ENCODE assay signal across 21 cellular contexts in genomic region chr4:2827874-2828751, GRCh38. TPM values are rescaled to one million over a fixed set of nuclear protein-coding genes. Genes with fewer than 3 reads are reported as not detected.
DNase-seq lines count a peak whose midpoint lies in the region; ATAC-seq, FAIRE-seq and TF ChIP-seq lines count a peak whose summit lies in the region.
"Had no signal": no experiment of that assay in that cellular context is flagged by ENCODE, and none has a peak within 500 bp of the region (broad histone marks: within the 10 kb centered on the region; RNA-seq: fewer than 3 reads in every experiment).

No MANE protein-coding gene starts in this region.

- no peak for TF ChIP-seq POLR2A in H1 (IDR thresholded peaks at IDR 0.05; ENCODE audit: control extremely low read depth in 1 of 2, low read depth in 2 of 2, low read length in 2 of 2)

- no peak overlapping the region for H3K18ac ChIP-seq in H1 (ENCODE audit: extremely low read depth, low read length)
- H3K18ac ChIP-seq in mesenchymal stem cell (ENCODE audit: low read depth in 1 of 2, low read length in 2 of 2) = no peak overlapping the region

- no peak overlapping the region for H4K91ac ChIP-seq in H1 (replicated peaks; ENCODE audit: insufficient read length, low read length)
- no peak overlapping the region for H4K91ac ChIP-seq in mesenchymal stem cell (ENCODE audit: low read length)

- no peaks in the 10 kb centered on the region for H3K9me3 Mint-ChIP-seq in natural killer cell treated with Interleukin-12 subunit alpha and Interleukin-12 subunit beta and Interleukin-15 and Interleukin-18, amount 100 ng/mL, for 72 hours
- H3K9me3 Mint-ChIP-seq in natural killer cell = no peaks in the 10 kb centered on the region
- H3K9me3 Mint-ChIP-seq: HFFc6 had no signal

- intact Hi-C loops in natural killer cell (cut with micrococcal nuclease) = no loop called here

- peaks cover 17 to 37% of the 10 kb centered on the region in 2 donors for H3K4me1 Mint-ChIP-seq in natural killer cell treated with Interleukin-12 subunit alpha and Interleukin-12 subunit beta and Interleukin-15 and Interleukin-18, amount 100 ng/mL, for 72 hours (ENCODE audit: low read depth in 2 of 2)
- H3K4me1 Mint-ChIP-seq in natural killer cell = peaks cover 5 to 64% of the 10 kb centered on the region in 2 donors

- H3K23ac ChIP-seq in H1 (ENCODE audit: insufficient read length) (no peak overlapping the region), mesenchymal stem cell (ENCODE audit: low read length in 2 of 2) (no peak overlapping the region)

- H3K14ac ChIP-seq in H1 (ENCODE audit: insufficient read length) = no peak overlapping the region
- H3K14ac ChIP-seq in mesenchymal stem cell (ENCODE audit: low read length in 2 of 2) = no peak overlapping the region

- no peak for FAIRE-seq in H1 (lab: Jason Lieb, UNC)
- FAIRE-seq: GM12878, pancreas had no signal

- no peak overlapping the region for H2AFZ ChIP-seq in H1 (ENCODE audit: low read length)
- H2AFZ ChIP-seq in mesenchymal stem cell (ENCODE audit: low read depth, low read length) = no peak overlapping the region

- H3K36me3 Mint-ChIP-seq in natural killer cell treated with Interleukin-12 subunit alpha and Interleukin-12 subunit beta and Interleukin-15 and Interleukin-18, amount 100 ng/mL, for 72 hours = peaks cover 14% of the 10 kb centered on the region
- no peaks in the 10 kb centered on the region for H3K36me3 Mint-ChIP-seq in natural killer cell

- peak overlapping the region; percentile 18; the same call in 1 of the 2 replicates for H2BK5ac ChIP-seq in H1 (ENCODE audit: low read depth, low read length)
- H2BK5ac ChIP-seq in mesenchymal stem cell (ENCODE audit: low read depth, low read length, poor library complexity, severe bottlenecking) = no peak overlapping the region

- H3K27me3 Mint-ChIP-seq in natural killer cell treated with Interleukin-12 subunit alpha and Interleukin-12 subunit beta and Interleukin-15 and Interleukin-18, amount 100 ng/mL, for 72 hours = no peaks in the 10 kb centered on the region
- H3K27me3 Mint-ChIP-seq in natural killer cell (ENCODE audit: low read depth in 2 of 2) = no peaks in the 10 kb centered on the region
- H3K27me3 Mint-ChIP-seq: T-helper 17 cell had no signal

- no peak overlapping the region for H2AK5ac ChIP-seq in H1 (ENCODE audit: low read depth, low read length)
- H2AK5ac ChIP-seq in mesenchymal stem cell (ENCODE audit: low read length, severe bottlenecking) = peak overlapping the region; percentile 5

- H2BK20ac ChIP-seq in H1 (ENCODE audit: low read length) = no peak overlapping the region

- H2BK120ac ChIP-seq in H1 (replicated peaks; ENCODE audit: low read depth, low read length) = no peak overlapping the region
- no peak overlapping the region for H2BK120ac ChIP-seq in mesenchymal stem cell (ENCODE audit: low read depth, low read length)

- H2BK12ac ChIP-seq in H1 (ENCODE audit: low read depth, low read length) = no peak overlapping the region
- no peak overlapping the region for H2BK12ac ChIP-seq in mesenchymal stem cell (ENCODE audit: low read length in 2 of 2)

- H3K9ac ChIP-seq in H1 (replicated peaks in 1 of 4; ENCODE audit: extremely low read depth in 1 of 4, low read depth in 3 of 4, low read length in 3 of 4) (no peak overlapping the region), mesenchymal stem cell (ENCODE audit: low read length) (no peak overlapping the region)

- H3K27ac ChIP-seq in H1 (ENCODE audit: low read depth, low read length) = no peak overlapping the region
- H3K27ac ChIP-seq in mesenchymal stem cell (ENCODE audit: low read length, poor library complexity, severe bottlenecking) = no peak overlapping the region
- H3K27ac ChIP-seq: pancreas, skin epidermis, VCaP had no signal

- peak overlapping the region in 1 of 2 donors; percentile 85 for H3K27ac Mint-ChIP-seq in natural killer cell treated with Interleukin-12 subunit alpha and Interleukin-12 subunit beta and Interleukin-15 and Interleukin-18, amount 100 ng/mL, for 72 hours
- H3K27ac Mint-ChIP-seq in natural killer cell = peak overlapping the region in 1 of 2 donors; percentile 82
- H3K27ac Mint-ChIP-seq: HFFc6, T-helper 17 cell had no signal

- H3K9me3 ChIP-seq in H1 (ENCODE audit: insufficient read depth in 2 of 2, low read depth in 1 of 2, low read length in 1 of 2) (no peaks in the 10 kb centered on the region), mesenchymal stem cell (ENCODE audit: control insufficient read depth, low read length) (no peaks in the 10 kb centered on the region)
- H3K9me3 ChIP-seq: pancreas had no signal

- no peak overlapping the region for H3K4ac ChIP-seq in H1 (replicated peaks; ENCODE audit: insufficient read length, low read depth, low read length)
- H3K4ac ChIP-seq in mesenchymal stem cell (ENCODE audit: low read depth in 1 of 2, low read length in 2 of 2) = no peak overlapping the region

- no peak overlapping the region for H3K56ac ChIP-seq in H1 (replicated peaks; ENCODE audit: insufficient read length, low read depth, low read length)

- peak; percentile 51 for DNase-seq in natural killer cell treated with Interleukin-12 subunit alpha and Interleukin-12 subunit beta and Interleukin-15 and Interleukin-18, amount 100 ng/mL, for 72 hours (ENCODE audit: low spot score)
- no peak for DNase-seq in natural killer cell
- DNase-seq in H1 (ENCODE audit: low read depth in 1 of 2, low spot score in 2 of 2) = no peak
- no peak for DNase-seq in mesenchymal stem cell
- no peak for DNase-seq in NK-92 treated with Interleukin-12 subunit alpha and Interleukin-12 subunit beta, amount 100 ng/mL, for 24 hours (lab: John Stamatoyannopoulos, UW)
- DNase-seq in NCI-H2081 (lab: John Stamatoyannopoulos, UW) = no peak
- DNase-seq: activated CD4-positive, alpha-beta T cell treated with anti-CD3 and anti-CD28 coated beads, Interleukin-2, amount 50 U/mL, for 48 hours; activated T-cell treated with anti-CD3 and anti-CD28 coated beads, Interleukin-2, amount 50 U/mL, for 48 hours; central memory CD4-positive, alpha-beta T cell; GF-D8; HFFc6; NCI-H82; stimulated activated CD4-positive, alpha-beta T cell treated with anti-CD3 and anti-CD28 coated beads, Interleukin-4, amount 100 ng/mL, for 1 hour had no signal

- H3K23me2 ChIP-seq in H1 (ENCODE audit: low read depth, low read length) = no peaks in the 10 kb centered on the region

- no peak overlapping the region for H3K4me3 Mint-ChIP-seq in natural killer cell treated with Interleukin-12 subunit alpha and Interleukin-12 subunit beta and Interleukin-15 and Interleukin-18, amount 100 ng/mL, for 72 hours
- H3K4me3 Mint-ChIP-seq in natural killer cell = no peak overlapping the region
- H3K4me3 Mint-ChIP-seq: HFFc6, T-helper 17 cell had no signal

- CTCF ChIA-PET in H1 (lab: Charles Lee; ENCODE audit: partially characterized antibody) = interaction anchor here (1.3 kb wide), 1 partner anchor 17 kb away, joined by 3 read pairs; no protein-coding TSS in a partner anchor

- H3K79me1 ChIP-seq in H1 (ENCODE audit: low read depth, low read length) (no peaks in the 10 kb centered on the region), mesenchymal stem cell (replicated peaks; ENCODE audit: low read length, poor library complexity, severe bottlenecking) (peaks cover 29% of the 10 kb centered on the region)

- H4K8ac ChIP-seq in H1 (ENCODE audit: extremely low read depth, insufficient read depth, low read length) = no peak overlapping the region
- no peak overlapping the region for H4K8ac ChIP-seq in mesenchymal stem cell (ENCODE audit: low read length)

- H3K4me2 ChIP-seq in H1 (ENCODE audit: insufficient read depth in 1 of 2, low read depth in 2 of 2, low read length in 2 of 2) (no peak overlapping the region), mesenchymal stem cell (ENCODE audit: low read length, poor library complexity, severe bottlenecking) (no peak overlapping the region)

- H3K79me2 ChIP-seq in H1 (ENCODE audit: control insufficient read depth in 1 of 2, insufficient read depth in 2 of 2, low read length in 2 of 2) = no peaks in the 10 kb centered on the region

- no peak for TF ChIP-seq CTCF in natural killer cell (IDR thresholded peaks at IDR 0.05)
- TF ChIP-seq CTCF in H1 (IDR thresholded peaks at IDR 0.05; ENCODE audit: control extremely low read depth in 1 of 3, insufficient read depth in 1 of 3, low read depth in 1 of 3, low read length in 3 of 3) = no peak

- TF ChIP-seq RAD21 in H1 (IDR thresholded peaks at IDR 0.05 in 1 of 2, conservative IDR thresholded peaks at IDR 0.05 in 1 of 2; ENCODE audit: low read depth in 2 of 2, low read length in 2 of 2) = no peak

- H4K20me1 ChIP-seq in H1 (replicated peaks in 1 of 2; ENCODE audit: control insufficient read depth in 1 of 2, insufficient read depth in 2 of 2, low read length in 2 of 2) = peaks cover 0 to 22% of the 10 kb centered on the region in 2 experiments

- H3K36me3 ChIP-seq in H1 (ENCODE audit: control insufficient read depth in 2 of 4, insufficient read depth in 4 of 4, low read length in 3 of 4) = peaks cover 0 to 51% (median 40%) of the 10 kb centered on the region in 4 experiments
- H3K36me3 ChIP-seq in mesenchymal stem cell (ENCODE audit: control insufficient read depth in 1 of 2, insufficient read depth in 2 of 2, low read depth in 1 of 2, low read length in 2 of 2) = peaks cover 84 to 97% of the 10 kb centered on the region in 2 experiments

- H3K27me3 ChIP-seq in H1 (replicated peaks in 1 of 4; ENCODE audit: control insufficient read depth in 3 of 4, extremely low read depth in 1 of 4, insufficient read depth in 3 of 4, low read length in 3 of 4) = no peaks in the 10 kb centered on the region
- H3K27me3 ChIP-seq in mesenchymal stem cell (ENCODE audit: control insufficient read depth in 1 of 2, insufficient read depth in 1 of 2, low read length in 2 of 2) = no peaks in the 10 kb centered on the region
- H3K27me3 ChIP-seq: pancreas had no signal

- ATAC-seq in natural killer cell treated with Interleukin-12 subunit alpha and Interleukin-12 subunit beta and Interleukin-15 and Interleukin-18, amount 100 ng/mL, for 72 hours = no peak
- ATAC-seq in natural killer cell = no peak
- ATAC-seq in GM18909 (IDR thresholded peaks at IDR 0.05; ENCODE audit: poor library complexity, unreplicated experiment) = no peak
- ATAC-seq in HG02870 (IDR thresholded peaks at IDR 0.05; ENCODE audit: unreplicated experiment) = no peak
- ATAC-seq: esophagus mucosa, GM12878, pancreas, T-helper 17 cell had no signal

- H2BK15ac ChIP-seq in H1 (ENCODE audit: low read length) = no peak overlapping the region
- no peak overlapping the region for H2BK15ac ChIP-seq in mesenchymal stem cell (ENCODE audit: low read depth, poor library complexity, severe bottlenecking)

- H3K4me3 ChIP-seq in H1 (ENCODE audit: extremely low read depth in 1 of 4, insufficient read depth in 2 of 4, low read depth in 3 of 4, low read length in 4 of 4) (no peak overlapping the region), mesenchymal stem cell (ENCODE audit: insufficient read depth in 1 of 2, low read depth in 1 of 2, low read length in 2 of 2) (no peak overlapping the region)
- H3K4me3 ChIP-seq: GM12878, pancreas, skin epidermis had no signal

- POLR2A ChIA-PET in H1 (lab: Charles Lee; ENCODE audit: partially characterized antibody) = interaction anchor here (0.9 to 1.1 kb wide), 2 partner anchors 10 to 12 kb away, joined by 3 to 4 read pairs; no protein-coding TSS in a partner anchor

- no peak overlapping the region for H4K5ac ChIP-seq in H1 (ENCODE audit: insufficient read length, low read depth, low read length)

- TF ChIP-seq EP300 in H1 (IDR thresholded peaks at IDR 0.05; ENCODE audit: borderline replicate concordance in 1 of 2, low read depth in 2 of 2, low read length in 2 of 2) = no peak

- H3K4me1 ChIP-seq in H1 (replicated peaks in 1 of 4; ENCODE audit: control insufficient read depth in 3 of 4, insufficient read depth in 4 of 4, low read length in 3 of 4) (no peaks in the 10 kb centered on the region), mesenchymal stem cell (ENCODE audit: control insufficient read depth, insufficient read depth, low read depth, low read length) (peaks cover 71% of the 10 kb centered on the region)
- H3K4me1 ChIP-seq: pancreas had no signal

- 87% methylated on average over 22 of the region's 24 CpGs; no CpG with 5 or more reads in 1 of the 2 experiments for WGBS in H1 (ENCODE audit: extremely low coverage in 1 of 2, insufficient coverage in 1 of 2, insufficient read length in 1 of 2, insufficient replicate concordance in 2 of 2, low coverage in 1 of 2, low lambda C conversion rate in 2 of 2, missing lambda C conversion rate in 1 of 2), 2 experiments
- WGBS in mesenchymal stem cell = 90% methylated on average over 24 of the region's 24 CpGs

RNA-seq across cellular contexts. Expression of gene ADD1, which starts 15.5 kb away (rescaled TPM):
- 100 to 1,000 TPM; 259 to 291 TPM for total RNA-seq in natural killer cell treated with Interleukin-12 subunit alpha and Interleukin-12 subunit beta and Interleukin-15 and Interleukin-18, amount 100 ng/mL, for 72 hours
- 100 to 1,000 TPM; 383 to 465 (median 452) TPM for total RNA-seq in natural killer cell
- total RNA-seq in H1 (2021; fragmentation: NEBNext Ultra II Directional; extraction: Animal tissue kit (Norgen Biotek cat#: 25700)) = 132 and 143 TPM in 2 replicates
- 113 and 219 TPM in 2 replicates for polyA plus RNA-seq in H1 (2011; rRNA removed)
- 94.0 TPM for polyA plus RNA-seq in H1 (2011; cell fraction: cytosol; rRNA removed)
- polyA plus RNA-seq in H1 (2011; cell fraction: nucleus; rRNA removed) = 253 TPM
- polyA plus RNA-seq in H1 (2012, experiment 1 of 2) = 98.4 to 131 TPM (median 126 TPM) in 4 replicates
- polyA plus RNA-seq in H1 (2012, experiment 2 of 2) = 79.3 TPM
- 150 TPM for polyA plus RNA-seq in H1 (2013, experiment 1 of 2)
- polyA plus RNA-seq in H1 (2013, experiment 2 of 2) = 143 TPM
- 76.5 and 77.9 TPM in 2 replicates for polyA minus RNA-seq in H1 (2011; rRNA and poly(A)+ RNA removed)
- polyA minus RNA-seq in H1 (2011; cell fraction: cytosol; rRNA and poly(A)+ RNA removed) = 51.5 TPM
- polyA minus RNA-seq in H1 (2011; cell fraction: nucleus; rRNA and poly(A)+ RNA removed) = 72.5 TPM
- 336 TPM for polyA plus RNA-seq in mesenchymal stem cell (2013, experiment 1 of 2)
- 331 TPM for polyA plus RNA-seq in mesenchymal stem cell (2013, experiment 2 of 2)

RNA-seq across cellular contexts. Expression of gene SH3BP2, which starts 35.2 kb away (rescaled TPM):
- total RNA-seq in natural killer cell treated with Interleukin-12 subunit alpha and Interleukin-12 subunit beta and Interleukin-15 and Interleukin-18, amount 100 ng/mL, for 72 hours = 100 to 1,000 TPM; 121 to 129 TPM
- total RNA-seq in natural killer cell = 100 to 1,000 TPM; 213 to 283 (median 221) TPM
- 31.4 and 32.4 TPM in 2 replicates for total RNA-seq in H1 (2021; fragmentation: NEBNext Ultra II Directional; extraction: Animal tissue kit (Norgen Biotek cat#: 25700))
- polyA plus RNA-seq in H1 (2011; rRNA removed) = 27.4 and 45.8 TPM in 2 replicates
- 29.6 TPM for polyA plus RNA-seq in H1 (2011; cell fraction: cytosol; rRNA removed)
- polyA plus RNA-seq in H1 (2011; cell fraction: nucleus; rRNA removed) = 119 TPM
- 18.2 to 28.4 TPM (median 24.8 TPM) in 4 replicates for polyA plus RNA-seq in H1 (2012, experiment 1 of 2)
- 13.6 TPM for polyA plus RNA-seq in H1 (2012, experiment 2 of 2)
- 19.6 TPM for polyA plus RNA-seq in H1 (2013, experiment 1 of 2)
- 18.1 TPM for polyA plus RNA-seq in H1 (2013, experiment 2 of 2)
- polyA minus RNA-seq in H1 (2011; rRNA and poly(A)+ RNA removed) = 52.4 and 64.8 TPM in 2 replicates
- 25.8 TPM for polyA minus RNA-seq in H1 (2011; cell fraction: cytosol; rRNA and poly(A)+ RNA removed)
- 51.1 TPM for polyA minus RNA-seq in H1 (2011; cell fraction: nucleus; rRNA and poly(A)+ RNA removed)
- polyA plus RNA-seq in mesenchymal stem cell (2013, experiment 1 of 2) = 25.7 TPM
- polyA plus RNA-seq in mesenchymal stem cell (2013, experiment 2 of 2) = 26.3 TPM
